10 cellular contexts compared by ENCODE assay signal in the genomic region with DNA sequence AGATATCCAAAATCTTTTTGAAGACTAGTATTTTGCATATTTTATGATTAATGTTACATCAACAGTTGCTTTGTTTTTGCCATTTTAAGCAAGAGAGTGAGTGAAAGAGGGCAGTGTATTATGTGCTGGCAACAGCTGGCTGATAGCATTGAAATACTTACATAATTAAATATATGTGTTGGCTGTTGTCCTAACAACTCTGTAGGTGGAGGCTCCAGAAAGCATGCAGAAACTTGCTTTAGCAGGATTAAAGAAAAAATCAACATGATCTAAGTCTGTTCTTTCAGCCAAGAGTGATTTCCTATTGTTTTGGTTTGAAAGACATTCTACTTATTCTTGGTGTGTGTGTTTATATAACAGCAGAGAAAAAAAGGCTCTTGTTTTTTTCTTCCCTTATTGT.
DNase-seq lines count a peak whose midpoint lies in the region; ATAC-seq, FAIRE-seq and TF ChIP-seq lines count a peak whose summit lies in the region.
"Had no signal": no experiment of that assay in that cellular context is flagged by ENCODE, and none has a peak within 500 bp of the region (broad histone marks: within the 10 kb centered on the region; RNA-seq: fewer than 3 reads in every experiment).

No MANE protein-coding gene starts in this region.

- TF ChIP-seq CTCF in prostate gland (IDR thresholded peaks at IDR 0.05), result no peak

- H3K27me3 ChIP-seq in prostate gland (replicated peaks; ENCODE audit: insufficient read depth) (no peaks in the 10 kb centered on the region), aorta (ENCODE audit: control insufficient read depth in 1 of 2, insufficient read depth in 2 of 2, low read length in 1 of 2) (no peaks in the 10 kb centered on the region)
- H3K27me3 ChIP-seq: dorsolateral prefrontal cortex, neutrophil had no signal

- peak; percentile 88 for FAIRE-seq in endometrium (lab: Jason Lieb, UNC)

- peak; percentile 8 for DNase-seq in HCEC 1CT
- peak; percentile 4 for DNase-seq in NCI-H226
- DNase-seq in prostate gland (ENCODE audit: low spot score), result peak; percentile 15
- no peak for DNase-seq in stimulated activated CD4-positive, alpha-beta T cell treated with anti-CD3 and anti-CD28 coated beads, Interleukin-4, amount 100 ng/mL, for 4 hours
- DNase-seq in aorta, result no peak
- DNase-seq: dorsolateral prefrontal cortex had no signal

- no peak for ATAC-seq in GM21360 (IDR thresholded peaks at IDR 0.05; ENCODE audit: unreplicated experiment)
- no peak for ATAC-seq in HG02840 (IDR thresholded peaks at IDR 0.05; ENCODE audit: low FRiP score, unreplicated experiment)
- no peak for ATAC-seq in aorta (ENCODE audit: low FRiP score)

- H3K4me3 ChIP-seq in prostate gland (no peak overlapping the region), aorta (ENCODE audit: low read length in 2 of 2) (no peak overlapping the region)

- H3K9me3 ChIP-seq in prostate gland, result no peaks in the 10 kb centered on the region
- H3K9me3 ChIP-seq in aorta (ENCODE audit: control insufficient read depth, low read length), result no peaks in the 10 kb centered on the region
- H3K9me3 ChIP-seq: neutrophil had no signal

- H3K4me1 ChIP-seq in prostate gland (replicated peaks) (no peaks in the 10 kb centered on the region), aorta (ENCODE audit: control insufficient read depth in 1 of 2, insufficient read depth in 2 of 2, low read length in 2 of 2) (no peaks in the 10 kb centered on the region)

- H3K27ac ChIP-seq in prostate gland (no peak overlapping the region), aorta (ENCODE audit: low read depth in 1 of 2, low read length in 2 of 2) (no peak overlapping the region)
- H3K27ac ChIP-seq: neutrophil had no signal

- no peak for TF ChIP-seq POLR2A in prostate gland (IDR thresholded peaks at IDR 0.05)

- no peaks in the 10 kb centered on the region for H3K36me3 ChIP-seq in prostate gland
- no peaks in the 10 kb centered on the region for H3K36me3 ChIP-seq in aorta (ENCODE audit: control insufficient read depth in 1 of 2, insufficient read depth in 2 of 2, low read length in 1 of 2)
- H3K36me3 ChIP-seq: neutrophil had no signal

- intact Hi-C loops in prostate gland (cut with DNase I), result no loop called here
- intact Hi-C loops in aorta (cut with DNase I), result no loop called here

Comparison
In these comparisons a context has a peak if more than half of its experiments do, and no peak if none do; other contexts are left out.
1. DNase-seq: peak in HCEC 1CT (single experiment), NCI-H226 (single experiment) and prostate gland (single experiment); none in stimulated activated CD4-positive, alpha-beta T cell treated with anti-CD3 and anti-CD28 coated beads, Interleukin-4, amount 100 ng/mL, for 4 hours (0 of 2) and aorta (0 of 2).